ENCODE assay signal across 22 cellular contexts in the genomic region with DNA sequence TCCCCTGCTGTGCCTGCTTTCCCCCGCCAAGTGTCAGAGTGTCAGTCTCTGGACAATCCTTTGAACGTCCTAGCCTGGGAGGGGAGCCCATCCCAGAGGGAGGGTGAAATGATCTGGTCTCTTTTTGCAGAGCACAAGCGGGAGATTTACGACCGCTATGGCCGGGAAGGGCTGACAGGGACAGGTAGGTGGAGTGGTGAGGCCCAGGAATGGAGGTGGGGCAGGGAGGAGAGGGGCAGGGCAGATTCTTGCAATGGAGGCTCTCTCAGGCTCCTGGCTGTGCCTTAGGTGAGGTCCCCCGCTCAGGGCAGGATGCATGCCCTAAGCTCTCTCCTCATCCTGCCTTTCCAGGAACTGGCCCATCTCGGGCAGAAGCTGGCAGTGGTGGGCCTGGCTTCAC. TPM values are rescaled to one million over a fixed set of nuclear protein-coding genes. Genes with fewer than 3 reads are reported as not detected.
DNase-seq lines count a peak whose midpoint lies in the region; ATAC-seq, FAIRE-seq and TF ChIP-seq lines count a peak whose summit lies in the region.
"Had no signal": no experiment of that assay in that cellular context is flagged by ENCODE, and none has a peak within 500 bp of the region (broad histone marks: within the 10 kb centered on the region; RNA-seq: fewer than 3 reads in every experiment).

No MANE protein-coding gene starts in this region.

- no peaks in the 10 kb centered on the region; the same call in 1 of the 2 replicates for H3K27me3 ChIP-seq in H7 (ENCODE audit: control insufficient read depth, insufficient read depth, low read length)
- H3K27me3 ChIP-seq: neutrophil had no signal

- H3K4me1 Mint-ChIP-seq in dendritic cell treated with granulocyte-macrophage colony-stimulating factor and Interleukin-4, amounts not matched to agents 40 ng/mL and 50 ng/mL, for 4 days (ENCODE audit: low read depth), result peaks cover 65% of the 10 kb centered on the region
- H3K4me1 Mint-ChIP-seq in nephron, result peaks cover 63% of the 10 kb centered on the region

- peaks cover 3% of the 10 kb centered on the region for H3K36me3 ChIP-seq in H7 (replicated peaks; ENCODE audit: control insufficient read depth, insufficient read depth, low read length)

- ATAC-seq in A549, result no peak
- ATAC-seq in GM19397 (IDR thresholded peaks at IDR 0.05; ENCODE audit: unreplicated experiment), result no peak
- ATAC-seq: activated CD4-positive, CD25-positive, alpha-beta regulatory T cell treated with anti-CD3 and anti-CD28 coated beads, Interleukin-2, amount 50 U/mL, for 24 hours; Right ventricle myocardium inferior had no signal

- no peak for FAIRE-seq in A549 (lab: Jason Lieb, UNC)
- FAIRE-seq in RCC 7860 (lab: Jason Lieb, UNC), result no peak
- FAIRE-seq: bronchial epithelial cell, endometrium, frontal cortex, GM19239 had no signal

- no peak for DNase-seq in A549 (ENCODE audit: low read depth in 1 of 2, low spot score in 1 of 2)
- peak; percentile 23 for DNase-seq in H7
- DNase-seq in cerebellar cortex (ENCODE audit: low spot score), result no peak
- no peak for DNase-seq in RCC 7860 (ENCODE audit: low spot score)
- no peak for DNase-seq in COLO829 (ENCODE audit: low spot score)
- DNase-seq: DMS153; NCI-H1436; NCI-H345; stimulated activated CD4-positive, alpha-beta T cell treated with anti-CD3 and anti-CD28 coated beads, Interleukin-4, amount 100 ng/mL, for 4 hours had no signal

- no peaks in the 10 kb centered on the region for H3K9me3 Mint-ChIP-seq in dendritic cell treated with granulocyte-macrophage colony-stimulating factor and Interleukin-4, amounts not matched to agents 40 ng/mL and 50 ng/mL, for 4 days
- no peaks in the 10 kb centered on the region for H3K9me3 Mint-ChIP-seq in nephron
- H3K9me3 Mint-ChIP-seq: activated naive CD4-positive, alpha-beta T cell treated with anti-CD3 and anti-CD28 coated beads, Interleukin-2, amount 50 U/mL, for 24 hours had no signal

- intact Hi-C loops in dendritic cell treated with granulocyte-macrophage colony-stimulating factor and Interleukin-4, amounts not matched to agents 40 ng/mL and 50 ng/mL, for 4 days (cut with micrococcal nuclease), result no loop called here

- no peak for TF ChIP-seq RAD21 in A549 (conservative IDR thresholded peaks at IDR 0.05 in 1 of 2, IDR thresholded peaks at IDR 0.05 in 1 of 2)

- TF ChIP-seq CTCF in A549 (IDR thresholded peaks at IDR 0.05), result no peak
- TF ChIP-seq CTCF in nephron (IDR thresholded peaks at IDR 0.05; ENCODE audit: unreplicated experiment in 3 of 3), result no peak

- peak overlapping the region; percentile 95; the same call in 1 of the 3 replicates for H3K4me2 ChIP-seq in A549

- no peak overlapping the region for H3K4me3 Mint-ChIP-seq in dendritic cell treated with granulocyte-macrophage colony-stimulating factor and Interleukin-4, amounts not matched to agents 40 ng/mL and 50 ng/mL, for 4 days
- peak overlapping the region in 2 of 3 experiments; percentile 21 to 95 for H3K4me3 Mint-ChIP-seq in nephron
- H3K4me3 Mint-ChIP-seq: activated naive CD4-positive, alpha-beta T cell treated with anti-CD3 and anti-CD28 coated beads, Interleukin-2, amount 50 U/mL, for 24 hours had no signal

- no peak for TF ChIP-seq POLR2A in A549 (IDR thresholded peaks at IDR 0.05; ENCODE audit: low read length)

- CTCF ChIA-PET in A549 (lab: Yijun Ruan, JAX), result interaction anchor here (0.8 to 16.2 kb wide), 5 partner anchors 14 to 122 kb away, joined by 3 to 540 read pairs (median 65); a partner anchor contains a TSS

- H3K27ac Mint-ChIP-seq in dendritic cell treated with granulocyte-macrophage colony-stimulating factor and Interleukin-4, amounts not matched to agents 40 ng/mL and 50 ng/mL, for 4 days, result peak overlapping the region; percentile 50
- peak overlapping the region in 2 of 3 experiments; percentile 37 to 97 for H3K27ac Mint-ChIP-seq in nephron
- H3K27ac Mint-ChIP-seq: activated naive CD4-positive, alpha-beta T cell treated with anti-CD3 and anti-CD28 coated beads, Interleukin-2, amount 50 U/mL, for 24 hours had no signal

- peaks cover 40% of the 10 kb centered on the region for H3K4me1 ChIP-seq in A549

- TF ChIP-seq EP300 in A549 (IDR thresholded peaks at IDR 0.05), result no peak

- WGBS in A549 (ENCODE audit: missing lambda C conversion rate), result 83% methylated on average over 8 of the region's 8 CpGs

- no peak overlapping the region for H3K27ac ChIP-seq in A549
- H3K27ac ChIP-seq: neutrophil had no signal

- peaks cover 3% of the 10 kb centered on the region for H3K27me3 Mint-ChIP-seq in dendritic cell treated with granulocyte-macrophage colony-stimulating factor and Interleukin-4, amounts not matched to agents 40 ng/mL and 50 ng/mL, for 4 days
- peaks cover 10% of the 10 kb centered on the region for H3K27me3 Mint-ChIP-seq in nephron (ENCODE audit: low read depth)
- H3K27me3 Mint-ChIP-seq: activated naive CD4-positive, alpha-beta T cell treated with anti-CD3 and anti-CD28 coated beads, Interleukin-2, amount 50 U/mL, for 24 hours had no signal

- POLR2A ChIA-PET in A549 (lab: Yijun Ruan, JAX), result interaction anchor here (1.8 kb wide), 1 partner anchor 64 kb away, joined by 8 read pairs; no protein-coding TSS in a partner anchor

- H3K9me3 ChIP-seq in A549, result no peaks in the 10 kb centered on the region
- H3K9me3 ChIP-seq: neutrophil had no signal

- H3K36me3 Mint-ChIP-seq in dendritic cell treated with granulocyte-macrophage colony-stimulating factor and Interleukin-4, amounts not matched to agents 40 ng/mL and 50 ng/mL, for 4 days (ENCODE audit: low read depth), result peaks cover 71% of the 10 kb centered on the region
- H3K36me3 Mint-ChIP-seq in nephron (ENCODE audit: low read depth), result peaks cover 26% of the 10 kb centered on the region

- H3K4me3 ChIP-seq in A549, result no peak overlapping the region
- no peak overlapping the region for H3K4me3 ChIP-seq in H7 (ENCODE audit: insufficient read depth, low read depth, low read length)

TF ChIP-seq in A549, 52 proteins besides CTCF, POLR2A, EP300 and RAD21 (continues in another document):
- TF ChIP-seq HOXB13 (CRISPR knock-in tag; IDR thresholded peaks at IDR 0.05; ENCODE audit: low read depth) (no peak), NR3C1 (IDR thresholded peaks at IDR 0.05) (no peak), NPAS2 (CRISPR knock-in tag; IDR thresholded peaks at IDR 0.05; ENCODE audit: borderline replicate concordance) (no peak), MAZ (IDR thresholded peaks at IDR 0.05; ENCODE audit: borderline replicate concordance, low read depth, low read length) (no peak), ZSCAN20 (CRISPR knock-in tag; IDR thresholded peaks at IDR 0.05) (no peak)
- TF ChIP-seq, protein P1, sequence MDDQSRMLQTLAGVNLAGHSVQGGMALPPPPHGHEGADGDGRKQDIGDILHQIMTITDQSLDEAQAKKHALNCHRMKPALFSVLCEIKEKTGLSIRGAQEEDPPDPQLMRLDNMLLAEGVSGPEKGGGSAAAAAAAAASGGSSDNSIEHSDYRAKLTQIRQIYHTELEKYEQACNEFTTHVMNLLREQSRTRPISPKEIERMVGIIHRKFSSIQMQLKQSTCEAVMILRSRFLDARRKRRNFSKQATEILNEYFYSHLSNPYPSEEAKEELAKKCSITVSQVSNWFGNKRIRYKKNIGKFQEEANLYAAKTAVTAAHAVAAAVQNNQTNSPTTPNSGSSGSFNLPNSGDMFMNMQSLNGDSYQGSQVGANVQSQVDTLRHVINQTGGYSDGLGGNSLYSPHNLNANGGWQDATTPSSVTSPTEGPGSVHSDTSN (IDR thresholded peaks at IDR 0.05), result no peak

RNA-seq across cellular contexts. Expression of a gene that starts 2.4 kb away (rescaled TPM):
- 25.6 and 31.0 TPM in 2 replicates for polyA plus RNA-seq in A549 (2011; rRNA removed)
- polyA plus RNA-seq in A549 (2012; cell fraction: cytosol; rRNA removed), result 36.0 and 37.7 TPM in 2 replicates
- polyA plus RNA-seq in A549 (2012; cell fraction: nucleus; rRNA removed), result 83.7 and 97.0 TPM in 2 replicates
- polyA plus RNA-seq in A549 (2017; fragmentation: RNase III; extraction: RNeasy Plus Mini Kit Qiagen cat#74134 plus additional on column Dnase treatment), result 37.5 to 55.5 TPM (median 53.7 TPM) in 3 replicates
- 54.2 and 76.6 TPM in 2 replicates for polyA minus RNA-seq in A549 (2011; rRNA and poly(A)+ RNA removed)
- total RNA-seq in H7 (2014; rRNA removed; shearing (Covaris generic)), result 29.1 and 38.6 TPM in 2 replicates

RNA-seq across cellular contexts. Expression of a gene that starts 27.6 kb away (rescaled TPM):
- polyA plus RNA-seq in A549 (2011; rRNA removed) (0.44 and 0.62 TPM in 2 replicates), A549 (2017; fragmentation: RNase III; extraction: RNeasy Plus Mini Kit Qiagen cat#74134 plus additional on column Dnase treatment) (0.90 to 1.1 TPM (median 0.97 TPM) in 3 replicates)
- 0.62 and 1.1 TPM in 2 replicates for polyA plus RNA-seq in A549 (2012; cell fraction: cytosol; rRNA removed)
- 1.3 and 2.4 TPM in 2 replicates for polyA plus RNA-seq in A549 (2012; cell fraction: nucleus; rRNA removed)
- 0.88 and 2.8 TPM in 2 replicates for polyA minus RNA-seq in A549 (2011; rRNA and poly(A)+ RNA removed)
- 0.73 and 2.0 TPM in 2 replicates for total RNA-seq in H7 (2014; rRNA removed; shearing (Covaris generic))
- total RNA-seq: lung microvascular endothelial cell; Right ventricle myocardium inferior; T-helper 1 cell treated with Interleukin-12 subunit alpha and Interleukin-12 subunit beta and Interleukin-4 antibody, amounts not matched to agents 30 ng/mL and 1 ng/mL, for 36 hours had no signal

RNA-seq across cellular contexts. Expression of a gene that starts 27.9 kb away (rescaled TPM):
- polyA plus RNA-seq in A549 (2011; rRNA removed) (222 and 251 TPM in 2 replicates), A549 (2017; fragmentation: RNase III; extraction: RNeasy Plus Mini Kit Qiagen cat#74134 plus additional on column Dnase treatment) (450 to 495 TPM (median 462 TPM) in 3 replicates)
- polyA plus RNA-seq in A549 (2012; cell fraction: cytosol; rRNA removed), result 659 and 665 TPM in 2 replicates
- 919 and 1,052 TPM in 2 replicates for polyA plus RNA-seq in A549 (2012; cell fraction: nucleus; rRNA removed)
- polyA minus RNA-seq in A549 (2011; rRNA and poly(A)+ RNA removed), result 153 and 170 TPM in 2 replicates
- total RNA-seq in H7 (2014; rRNA removed; shearing (Covaris generic)), result 20.3 and 43.9 TPM in 2 replicates

RNA-seq across cellular contexts. Expression of a gene that starts 28.5 kb away (rescaled TPM):
- polyA plus RNA-seq in A549 (2011; rRNA removed) (0.94 and 1.3 TPM in 2 replicates), A549 (2017; fragmentation: RNase III; extraction: RNeasy Plus Mini Kit Qiagen cat#74134 plus additional on column Dnase treatment) (0.55 to 0.73 TPM (median 0.71 TPM) in 3 replicates)
- polyA plus RNA-seq in A549 (2012; cell fraction: cytosol; rRNA removed), result 1.1 and 1.3 TPM in 2 replicates
- 0.73 and 0.80 TPM in 2 replicates for polyA plus RNA-seq in A549 (2012; cell fraction: nucleus; rRNA removed)
- polyA minus RNA-seq in A549 (2011; rRNA and poly(A)+ RNA removed), result 1.2 and 1.5 TPM in 2 replicates
- 0.28 TPM in 1 of 2 replicates, not detected in the other for total RNA-seq in H7 (2014; rRNA removed; shearing (Covaris generic))
- total RNA-seq: bronchial epithelial cell, frontal cortex, lung microvascular endothelial cell, Right ventricle myocardium inferior had no signal

RNA-seq across cellular contexts. Expression of a gene that starts 36.3 kb away (rescaled TPM):
- polyA plus RNA-seq in A549 (2011; rRNA removed), result 43.3 and 53.0 TPM in 2 replicates
- 44.5 and 50.2 TPM in 2 replicates for polyA plus RNA-seq in A549 (2012; cell fraction: cytosol; rRNA removed)
- 41.5 and 54.5 TPM in 2 replicates for polyA plus RNA-seq in A549 (2012; cell fraction: nucleus; rRNA removed)
- polyA plus RNA-seq in A549 (2017; fragmentation: RNase III; extraction: RNeasy Plus Mini Kit Qiagen cat#74134 plus additional on column Dnase treatment), result 36.9 to 40.4 TPM (median 37.0 TPM) in 3 replicates
- polyA minus RNA-seq in A549 (2011; rRNA and poly(A)+ RNA removed), result 76.4 and 80.4 TPM in 2 replicates
- total RNA-seq in H7 (2014; rRNA removed; shearing (Covaris generic)), result 26.2 and 38.6 TPM in 2 replicates
